In the genomic region with DNA sequence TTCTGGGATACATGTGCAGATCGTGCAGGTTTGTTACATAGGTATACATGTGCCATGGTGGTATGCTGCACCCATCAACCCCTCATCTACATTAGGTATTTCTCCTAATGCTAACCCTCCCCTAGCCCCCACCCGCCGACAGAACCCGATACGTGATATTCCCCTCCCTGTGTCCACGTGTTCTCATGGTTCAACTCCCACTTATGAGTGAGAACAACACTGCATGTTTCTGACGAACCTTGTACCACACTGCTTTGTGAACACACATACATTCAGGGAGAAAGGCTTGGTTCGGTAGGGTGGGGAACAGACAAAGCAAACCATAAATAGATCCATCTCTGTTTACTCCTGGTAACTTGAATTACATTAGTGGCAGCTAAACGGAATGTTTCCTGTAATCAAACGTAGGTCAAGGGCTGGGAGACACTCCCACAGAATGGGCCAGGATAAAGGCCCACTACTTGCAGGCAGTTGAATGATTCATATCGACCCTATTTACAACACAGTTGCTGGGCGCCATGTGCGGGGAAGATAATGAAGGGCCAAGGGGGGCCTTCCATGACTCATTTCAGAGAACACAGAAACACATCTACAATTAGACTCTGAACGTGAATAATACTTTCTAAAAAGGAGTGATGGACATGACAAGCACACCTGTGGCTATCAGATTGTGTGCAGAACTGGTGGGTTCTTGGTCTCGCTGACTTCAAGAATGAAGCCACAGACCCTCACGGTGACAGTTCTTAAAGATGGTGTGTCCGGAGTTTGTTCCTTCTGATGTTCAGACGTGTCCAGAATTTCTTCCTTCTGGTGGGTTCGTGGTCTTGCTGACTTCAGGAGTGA, we compare ENCODE assay signal across 1 cellular context.
TF ChIP-seq lines count a peak whose summit lies in the region.

No MANE protein-coding gene starts in this region.

TF ChIP-seq in HepG2, 621 proteins besides CTCF, POLR2A, EP300 and RAD21:
- TF ChIP-seq, protein P1, sequence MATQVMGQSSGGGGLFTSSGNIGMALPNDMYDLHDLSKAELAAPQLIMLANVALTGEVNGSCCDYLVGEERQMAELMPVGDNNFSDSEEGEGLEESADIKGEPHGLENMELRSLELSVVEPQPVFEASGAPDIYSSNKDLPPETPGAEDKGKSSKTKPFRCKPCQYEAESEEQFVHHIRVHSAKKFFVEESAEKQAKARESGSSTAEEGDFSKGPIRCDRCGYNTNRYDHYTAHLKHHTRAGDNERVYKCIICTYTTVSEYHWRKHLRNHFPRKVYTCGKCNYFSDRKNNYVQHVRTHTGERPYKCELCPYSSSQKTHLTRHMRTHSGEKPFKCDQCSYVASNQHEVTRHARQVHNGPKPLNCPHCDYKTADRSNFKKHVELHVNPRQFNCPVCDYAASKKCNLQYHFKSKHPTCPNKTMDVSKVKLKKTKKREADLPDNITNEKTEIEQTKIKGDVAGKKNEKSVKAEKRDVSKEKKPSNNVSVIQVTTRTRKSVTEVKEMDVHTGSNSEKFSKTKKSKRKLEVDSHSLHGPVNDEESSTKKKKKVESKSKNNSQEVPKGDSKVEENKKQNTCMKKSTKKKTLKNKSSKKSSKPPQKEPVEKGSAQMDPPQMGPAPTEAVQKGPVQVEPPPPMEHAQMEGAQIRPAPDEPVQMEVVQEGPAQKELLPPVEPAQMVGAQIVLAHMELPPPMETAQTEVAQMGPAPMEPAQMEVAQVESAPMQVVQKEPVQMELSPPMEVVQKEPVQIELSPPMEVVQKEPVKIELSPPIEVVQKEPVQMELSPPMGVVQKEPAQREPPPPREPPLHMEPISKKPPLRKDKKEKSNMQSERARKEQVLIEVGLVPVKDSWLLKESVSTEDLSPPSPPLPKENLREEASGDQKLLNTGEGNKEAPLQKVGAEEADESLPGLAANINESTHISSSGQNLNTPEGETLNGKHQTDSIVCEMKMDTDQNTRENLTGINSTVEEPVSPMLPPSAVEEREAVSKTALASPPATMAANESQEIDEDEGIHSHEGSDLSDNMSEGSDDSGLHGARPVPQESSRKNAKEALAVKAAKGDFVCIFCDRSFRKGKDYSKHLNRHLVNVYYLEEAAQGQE (IDR thresholded peaks at IDR 0.05; ENCODE audit: borderline replicate concordance in 1 of 2, low read depth in 1 of 2, low read length in 2 of 2): no peak
- no peak for TF ChIP-seq ZNF747 (CRISPR knock-in tag; IDR thresholded peaks at IDR 0.05; ENCODE audit: borderline replicate concordance)
- TF ChIP-seq, protein P2, sequence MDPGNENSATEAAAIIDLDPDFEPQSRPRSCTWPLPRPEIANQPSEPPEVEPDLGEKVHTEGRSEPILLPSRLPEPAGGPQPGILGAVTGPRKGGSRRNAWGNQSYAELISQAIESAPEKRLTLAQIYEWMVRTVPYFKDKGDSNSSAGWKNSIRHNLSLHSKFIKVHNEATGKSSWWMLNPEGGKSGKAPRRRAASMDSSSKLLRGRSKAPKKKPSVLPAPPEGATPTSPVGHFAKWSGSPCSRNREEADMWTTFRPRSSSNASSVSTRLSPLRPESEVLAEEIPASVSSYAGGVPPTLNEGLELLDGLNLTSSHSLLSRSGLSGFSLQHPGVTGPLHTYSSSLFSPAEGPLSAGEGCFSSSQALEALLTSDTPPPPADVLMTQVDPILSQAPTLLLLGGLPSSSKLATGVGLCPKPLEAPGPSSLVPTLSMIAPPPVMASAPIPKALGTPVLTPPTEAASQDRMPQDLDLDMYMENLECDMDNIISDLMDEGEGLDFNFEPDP (CRISPR knock-in tag; conservative IDR thresholded peaks at IDR 0.05): 0 out of 2 replicates have a peak, but pooled peaks have one; percentile 16
